In the genomic region with DNA sequence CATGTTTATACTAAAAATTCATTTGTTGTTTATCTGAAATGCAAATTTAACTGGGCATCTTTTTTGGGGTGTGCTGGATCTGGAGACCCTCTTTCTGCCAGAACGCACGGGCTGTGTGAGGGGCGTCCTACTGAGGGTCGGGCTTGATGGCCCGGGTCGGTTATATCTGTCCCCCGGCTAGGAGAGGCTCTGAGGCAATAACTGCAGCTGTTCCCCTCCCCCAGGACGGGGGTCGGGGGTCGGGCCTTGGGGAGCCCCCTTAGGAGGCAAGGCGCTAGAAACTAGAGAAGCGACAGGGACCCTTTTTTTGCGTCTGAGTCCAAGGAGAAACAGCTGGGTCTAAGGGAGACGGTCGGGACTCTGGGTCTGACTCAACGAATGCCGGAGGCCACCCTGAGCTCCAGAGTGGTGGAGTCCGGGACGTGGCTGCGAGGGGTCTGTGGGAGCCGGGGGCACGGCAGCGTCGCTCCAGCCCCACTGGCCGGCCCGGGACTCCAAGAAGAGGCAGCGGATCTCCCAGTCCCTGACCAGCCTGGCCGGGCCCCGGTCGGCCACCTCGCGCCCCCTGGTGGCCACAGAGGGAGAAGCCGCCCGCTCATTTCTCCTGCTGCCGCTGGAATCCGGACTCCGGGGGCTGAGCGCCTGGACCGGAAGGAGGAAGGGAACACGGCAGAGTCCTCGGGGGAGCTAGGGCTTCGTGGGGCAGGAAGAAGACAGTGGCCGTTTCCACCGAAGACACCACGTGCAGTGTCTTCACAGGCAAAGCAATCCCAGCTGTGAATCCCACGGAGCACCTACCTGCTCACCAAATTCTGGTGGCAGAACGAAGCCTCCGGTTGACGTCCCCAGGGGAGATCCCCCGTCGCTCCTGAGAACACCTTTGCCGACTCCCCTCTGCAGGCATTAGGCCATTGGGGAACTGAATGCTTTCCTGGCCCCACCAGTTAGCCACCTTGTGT, we compare ENCODE assay signal across 8 cellular contexts. TPM values are rescaled to one million over a fixed set of nuclear protein-coding genes. Genes with fewer than 3 reads are reported as not detected.
A peak's percentile ranks its signal among the peaks of the same experiment; 100 is the strongest.
DNase-seq lines count a peak whose midpoint lies in the region; ATAC-seq and TF ChIP-seq lines count a peak whose summit lies in the region.

No MANE protein-coding gene starts in this region.

- no peak overlapping the region for H3K27ac Mint-ChIP-seq in activated T-helper 2 cell treated with anti-CD3 and anti-CD28 coated beads, Interferon-gamma antibody, Interleukin-2, Interleukin-4, amounts not matched to agents 10 μg/mL and 5 μg/mL and 100 μg/mL, durations not matched to agents 14 hours and 24 hours and 36 hours
- H3K27ac Mint-ChIP-seq in nephron progenitor cell, result no peak overlapping the region

- no peaks in the 10 kb centered on the region for H3K9me3 Mint-ChIP-seq in activated T-helper 2 cell treated with anti-CD3 and anti-CD28 coated beads, Interferon-gamma antibody, Interleukin-2, Interleukin-4, amounts not matched to agents 10 μg/mL and 5 μg/mL and 100 μg/mL, durations not matched to agents 14 hours and 24 hours and 36 hours
- peaks cover under 1% of the 10 kb centered on the region for H3K9me3 Mint-ChIP-seq in nephron progenitor cell

- peak overlapping the region; percentile 69 for H3K4me3 Mint-ChIP-seq in activated T-helper 2 cell treated with anti-CD3 and anti-CD28 coated beads, Interferon-gamma antibody, Interleukin-2, Interleukin-4, amounts not matched to agents 10 μg/mL and 5 μg/mL and 100 μg/mL, durations not matched to agents 14 hours and 24 hours and 36 hours (ENCODE audit: low read depth)
- peak overlapping the region; percentile 79 for H3K4me3 Mint-ChIP-seq in nephron progenitor cell

- peaks cover 18% of the 10 kb centered on the region for H3K4me1 Mint-ChIP-seq in activated T-helper 2 cell treated with anti-CD3 and anti-CD28 coated beads, Interferon-gamma antibody, Interleukin-2, Interleukin-4, amounts not matched to agents 10 μg/mL and 5 μg/mL and 100 μg/mL, durations not matched to agents 14 hours and 24 hours and 36 hours (ENCODE audit: low read depth)
- H3K4me1 Mint-ChIP-seq in nephron progenitor cell, result peaks cover 27% of the 10 kb centered on the region

- H3K27me3 Mint-ChIP-seq in activated T-helper 2 cell treated with anti-CD3 and anti-CD28 coated beads, Interferon-gamma antibody, Interleukin-2, Interleukin-4, amounts not matched to agents 10 μg/mL and 5 μg/mL and 100 μg/mL, durations not matched to agents 14 hours and 24 hours and 36 hours (ENCODE audit: low read depth), result peaks cover 13% of the 10 kb centered on the region
- peaks cover 14% of the 10 kb centered on the region for H3K27me3 Mint-ChIP-seq in nephron progenitor cell (ENCODE audit: low read depth, poor library complexity)

- TF ChIP-seq CTCF in fibroblast of the aortic adventitia (IDR thresholded peaks at IDR 0.05; ENCODE audit: insufficient read depth, low read length) (peak; percentile 91), nephron progenitor cell (IDR thresholded peaks at IDR 0.05) (peak; percentile 92)

- H3K4me3 ChIP-seq in BLaER1 (peak overlapping the region; percentile 61), fibroblast of the aortic adventitia (ENCODE audit: low read depth, low read length) (peak overlapping the region; percentile 72)
- H3K4me3 ChIP-seq in Jurkat, Clone E6-1 (ENCODE audit: low read length), result peak overlapping the region; percentile 58

- H3K36me3 Mint-ChIP-seq in activated T-helper 2 cell treated with anti-CD3 and anti-CD28 coated beads, Interferon-gamma antibody, Interleukin-2, Interleukin-4, amounts not matched to agents 10 μg/mL and 5 μg/mL and 100 μg/mL, durations not matched to agents 14 hours and 24 hours and 36 hours (ENCODE audit: low read depth), result no peaks in the 10 kb centered on the region
- H3K36me3 Mint-ChIP-seq in nephron progenitor cell (ENCODE audit: low read depth), result no peaks in the 10 kb centered on the region

- intact Hi-C loops in activated T-helper 2 cell treated with anti-CD3 and anti-CD28 coated beads, Interferon-gamma antibody, Interleukin-2, Interleukin-4, amounts not matched to agents 10 μg/mL and 5 μg/mL and 100 μg/mL, durations not matched to agents 14 hours and 24 hours and 36 hours (cut with micrococcal nuclease), result loop anchor here (1.0 to 5.0 kb wide), 6 partner anchors 15 to 173 kb away; no protein-coding TSS in a partner anchor

- no peaks in the 10 kb centered on the region for H3K9me3 ChIP-seq in BLaER1

- H3K4me2 ChIP-seq in BLaER1, result peak overlapping the region; percentile 94

- H4K20me1 ChIP-seq in BLaER1, result no peaks in the 10 kb centered on the region

- H3K4me1 ChIP-seq in BLaER1, result peaks cover 11% of the 10 kb centered on the region

- peak; percentile 68 for ATAC-seq in GM19397 (IDR thresholded peaks at IDR 0.05; ENCODE audit: unreplicated experiment)

- H3K9ac ChIP-seq in BLaER1, result peak overlapping the region; percentile 70

- H3K36me3 ChIP-seq in BLaER1, result no peaks in the 10 kb centered on the region

- peak overlapping the region; percentile 28; the same call in 1 of the 2 replicates for H3K27ac ChIP-seq in BLaER1

- peak; percentile 34 for DNase-seq in Jurkat, Clone E6-1 (ENCODE audit: low read depth, low spot score)
- peak; percentile 80 for DNase-seq in RPMI7951 (ENCODE audit: low read depth)
- peak; percentile 67 for DNase-seq in activated T-helper 2 cell treated with anti-CD3 and anti-CD28 coated beads, Interferon-gamma antibody, Interleukin-2, Interleukin-4, amounts not matched to agents 10 μg/mL and 5 μg/mL and 100 μg/mL, durations not matched to agents 14 hours and 24 hours and 36 hours (ENCODE audit: low spot score)
- peak; percentile 73 for DNase-seq in fibroblast of the aortic adventitia (ENCODE audit: low read depth)
- peak; percentile 96 for DNase-seq in nephron progenitor cell
- peak; percentile 63 for DNase-seq in stimulated activated naive CD4-positive, alpha-beta T cell treated with Interleukin-2 at 50 U/mL for 16 hours (lab: John Stamatoyannopoulos, UW)

- H3K27me3 ChIP-seq in BLaER1, result no peaks in the 10 kb centered on the region

RNA-seq across cellular contexts. Expression of gene SCML4, which starts 24.0 kb away (rescaled TPM):
- not detected for polyA plus RNA-seq in Jurkat, Clone E6-1 (2012; ENCODE audit: insufficient read depth, insufficient read length)
- total RNA-seq in RPMI7951 (2014; rRNA removed; shearing (Covaris generic)), result not detected in 2 replicates
- 1.1 and 1.5 TPM in 2 replicates for total RNA-seq in activated T-helper 2 cell treated with anti-CD3 and anti-CD28 coated beads, Interferon-gamma antibody, Interleukin-2, Interleukin-4, amounts not matched to agents 10 μg/mL and 5 μg/mL and 100 μg/mL, durations not matched to agents 14 hours and 24 hours and 36 hours
- not detected in 2 replicates for total RNA-seq in fibroblast of the aortic adventitia (ENCODE audit: low replicate concordance)

Comparison
In these comparisons a context has a peak if more than half of its experiments do, and no peak if none do; other contexts are left out.
1. Peak in every context shown above with its lines: DNase-seq, ATAC-seq, H3K4me3 ChIP-seq and H3K27ac ChIP-seq.
2. DNase-seq: peak in every context shown above with its lines; median percentile 96 in nephron progenitor cell; 80 in RPMI7951; 73 in fibroblast of the aortic adventitia; 67 in activated T-helper 2 cell treated with anti-CD3 and anti-CD28 coated beads, Interferon-gamma antibody, Interleukin-2, Interleukin-4, amounts not matched to agents 10 μg/mL and 5 μg/mL and 100 μg/mL, durations not matched to agents 14 hours and 24 hours and 36 hours; 63 in stimulated activated naive CD4-positive, alpha-beta T cell treated with Interleukin-2 at 50 U/mL for 16 hours; 34 in Jurkat, Clone E6-1.